ENCODE assay signal across 2 cellular contexts in genomic region chr18:10460414-10461018, GRCh38.
A peak's percentile ranks its signal among the peaks of the same experiment; 100 is the strongest.
TF ChIP-seq lines count a peak whose summit lies in the region.

No MANE protein-coding gene starts in this region.

TF ChIP-seq in IMR-90, 13 proteins besides CTCF, POLR2A, EP300 and RAD21:
- TF ChIP-seq USF2 (IDR thresholded peaks at IDR 0.05; ENCODE audit: low read depth, low read length) (no peak), ELK1 (IDR thresholded peaks at IDR 0.05; ENCODE audit: borderline replicate concordance, low read depth, low read length) (no peak), NFE2L2 (IDR thresholded peaks at IDR 0.05; ENCODE audit: low read depth, low read length) (no peak), MAFK (IDR thresholded peaks at IDR 0.05; ENCODE audit: low read depth, low read length) (no peak), BHLHE40 (IDR thresholded peaks at IDR 0.05; ENCODE audit: low read depth, low read length) (no peak), RCOR1 (IDR thresholded peaks at IDR 0.05; ENCODE audit: insufficient replicate concordance, low read length) (no peak), FOS (IDR thresholded peaks at IDR 0.05; ENCODE audit: low read depth, low read length) (no peak), RFX5 (IDR thresholded peaks at IDR 0.05; ENCODE audit: low read depth, low read length) (no peak), CEBPB (IDR thresholded peaks at IDR 0.05; ENCODE audit: low read depth, low read length) (peak; percentile 66)

TF ChIP-seq in K562, 482 proteins besides CTCF, POLR2A, EP300 and RAD21 (continued from another document):
- TF ChIP-seq KLF16 (IDR thresholded peaks at IDR 0.05), result no peak
- no peak for TF ChIP-seq DPF2 (IDR thresholded peaks at IDR 0.05)
- no peak for TF ChIP-seq FOXA3 (CRISPR knock-in tag; conservative IDR thresholded peaks at IDR 0.05 in 1 of 2, IDR thresholded peaks at IDR 0.05 in 1 of 2)
- TF ChIP-seq DACH1 (IDR thresholded peaks at IDR 0.05; ENCODE audit: partially characterized antibody), result no peak
- TF ChIP-seq ID3 (CRISPR knock-in tag; IDR thresholded peaks at IDR 0.05), result no peak
- TF ChIP-seq ID3 (tag; IDR thresholded peaks at IDR 0.05), result no peak
- TF ChIP-seq SAP30 (IDR thresholded peaks at IDR 0.05; ENCODE audit: borderline replicate concordance, insufficient read depth, low read depth, low read length, poor library complexity, severe bottlenecking), result no peak
- TF ChIP-seq ZBTB40 (IDR thresholded peaks at IDR 0.05), result peak; percentile 85
- TF ChIP-seq ZBTB40 (CRISPR knock-in tag; IDR thresholded peaks at IDR 0.05), result peak; percentile 62; the same call in 1 of the 2 replicates
- TF ChIP-seq USF2 (CRISPR knock-in tag; IDR thresholded peaks at IDR 0.05), result no peak
- no peak for TF ChIP-seq ZNF507 (tag; conservative IDR thresholded peaks at IDR 0.05)
- TF ChIP-seq ZNF217 (CRISPR knock-in tag; IDR thresholded peaks at IDR 0.05), result no peak
- TF ChIP-seq, protein P1, sequence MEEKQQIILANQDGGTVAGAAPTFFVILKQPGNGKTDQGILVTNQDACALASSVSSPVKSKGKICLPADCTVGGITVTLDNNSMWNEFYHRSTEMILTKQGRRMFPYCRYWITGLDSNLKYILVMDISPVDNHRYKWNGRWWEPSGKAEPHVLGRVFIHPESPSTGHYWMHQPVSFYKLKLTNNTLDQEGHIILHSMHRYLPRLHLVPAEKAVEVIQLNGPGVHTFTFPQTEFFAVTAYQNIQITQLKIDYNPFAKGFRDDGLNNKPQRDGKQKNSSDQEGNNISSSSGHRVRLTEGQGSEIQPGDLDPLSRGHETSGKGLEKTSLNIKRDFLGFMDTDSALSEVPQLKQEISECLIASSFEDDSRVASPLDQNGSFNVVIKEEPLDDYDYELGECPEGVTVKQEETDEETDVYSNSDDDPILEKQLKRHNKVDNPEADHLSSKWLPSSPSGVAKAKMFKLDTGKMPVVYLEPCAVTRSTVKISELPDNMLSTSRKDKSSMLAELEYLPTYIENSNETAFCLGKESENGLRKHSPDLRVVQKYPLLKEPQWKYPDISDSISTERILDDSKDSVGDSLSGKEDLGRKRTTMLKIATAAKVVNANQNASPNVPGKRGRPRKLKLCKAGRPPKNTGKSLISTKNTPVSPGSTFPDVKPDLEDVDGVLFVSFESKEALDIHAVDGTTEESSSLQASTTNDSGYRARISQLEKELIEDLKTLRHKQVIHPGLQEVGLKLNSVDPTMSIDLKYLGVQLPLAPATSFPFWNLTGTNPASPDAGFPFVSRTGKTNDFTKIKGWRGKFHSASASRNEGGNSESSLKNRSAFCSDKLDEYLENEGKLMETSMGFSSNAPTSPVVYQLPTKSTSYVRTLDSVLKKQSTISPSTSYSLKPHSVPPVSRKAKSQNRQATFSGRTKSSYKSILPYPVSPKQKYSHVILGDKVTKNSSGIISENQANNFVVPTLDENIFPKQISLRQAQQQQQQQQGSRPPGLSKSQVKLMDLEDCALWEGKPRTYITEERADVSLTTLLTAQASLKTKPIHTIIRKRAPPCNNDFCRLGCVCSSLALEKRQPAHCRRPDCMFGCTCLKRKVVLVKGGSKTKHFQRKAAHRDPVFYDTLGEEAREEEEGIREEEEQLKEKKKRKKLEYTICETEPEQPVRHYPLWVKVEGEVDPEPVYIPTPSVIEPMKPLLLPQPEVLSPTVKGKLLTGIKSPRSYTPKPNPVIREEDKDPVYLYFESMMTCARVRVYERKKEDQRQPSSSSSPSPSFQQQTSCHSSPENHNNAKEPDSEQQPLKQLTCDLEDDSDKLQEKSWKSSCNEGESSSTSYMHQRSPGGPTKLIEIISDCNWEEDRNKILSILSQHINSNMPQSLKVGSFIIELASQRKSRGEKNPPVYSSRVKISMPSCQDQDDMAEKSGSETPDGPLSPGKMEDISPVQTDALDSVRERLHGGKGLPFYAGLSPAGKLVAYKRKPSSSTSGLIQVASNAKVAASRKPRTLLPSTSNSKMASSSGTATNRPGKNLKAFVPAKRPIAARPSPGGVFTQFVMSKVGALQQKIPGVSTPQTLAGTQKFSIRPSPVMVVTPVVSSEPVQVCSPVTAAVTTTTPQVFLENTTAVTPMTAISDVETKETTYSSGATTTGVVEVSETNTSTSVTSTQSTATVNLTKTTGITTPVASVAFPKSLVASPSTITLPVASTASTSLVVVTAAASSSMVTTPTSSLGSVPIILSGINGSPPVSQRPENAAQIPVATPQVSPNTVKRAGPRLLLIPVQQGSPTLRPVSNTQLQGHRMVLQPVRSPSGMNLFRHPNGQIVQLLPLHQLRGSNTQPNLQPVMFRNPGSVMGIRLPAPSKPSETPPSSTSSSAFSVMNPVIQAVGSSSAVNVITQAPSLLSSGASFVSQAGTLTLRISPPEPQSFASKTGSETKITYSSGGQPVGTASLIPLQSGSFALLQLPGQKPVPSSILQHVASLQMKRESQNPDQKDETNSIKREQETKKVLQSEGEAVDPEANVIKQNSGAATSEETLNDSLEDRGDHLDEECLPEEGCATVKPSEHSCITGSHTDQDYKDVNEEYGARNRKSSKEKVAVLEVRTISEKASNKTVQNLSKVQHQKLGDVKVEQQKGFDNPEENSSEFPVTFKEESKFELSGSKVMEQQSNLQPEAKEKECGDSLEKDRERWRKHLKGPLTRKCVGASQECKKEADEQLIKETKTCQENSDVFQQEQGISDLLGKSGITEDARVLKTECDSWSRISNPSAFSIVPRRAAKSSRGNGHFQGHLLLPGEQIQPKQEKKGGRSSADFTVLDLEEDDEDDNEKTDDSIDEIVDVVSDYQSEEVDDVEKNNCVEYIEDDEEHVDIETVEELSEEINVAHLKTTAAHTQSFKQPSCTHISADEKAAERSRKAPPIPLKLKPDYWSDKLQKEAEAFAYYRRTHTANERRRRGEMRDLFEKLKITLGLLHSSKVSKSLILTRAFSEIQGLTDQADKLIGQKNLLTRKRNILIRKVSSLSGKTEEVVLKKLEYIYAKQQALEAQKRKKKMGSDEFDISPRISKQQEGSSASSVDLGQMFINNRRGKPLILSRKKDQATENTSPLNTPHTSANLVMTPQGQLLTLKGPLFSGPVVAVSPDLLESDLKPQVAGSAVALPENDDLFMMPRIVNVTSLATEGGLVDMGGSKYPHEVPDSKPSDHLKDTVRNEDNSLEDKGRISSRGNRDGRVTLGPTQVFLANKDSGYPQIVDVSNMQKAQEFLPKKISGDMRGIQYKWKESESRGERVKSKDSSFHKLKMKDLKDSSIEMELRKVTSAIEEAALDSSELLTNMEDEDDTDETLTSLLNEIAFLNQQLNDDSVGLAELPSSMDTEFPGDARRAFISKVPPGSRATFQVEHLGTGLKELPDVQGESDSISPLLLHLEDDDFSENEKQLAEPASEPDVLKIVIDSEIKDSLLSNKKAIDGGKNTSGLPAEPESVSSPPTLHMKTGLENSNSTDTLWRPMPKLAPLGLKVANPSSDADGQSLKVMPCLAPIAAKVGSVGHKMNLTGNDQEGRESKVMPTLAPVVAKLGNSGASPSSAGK (IDR thresholded peaks at IDR 0.05), result no peak
